8 cellular contexts compared by ENCODE assay signal in the genomic region with DNA sequence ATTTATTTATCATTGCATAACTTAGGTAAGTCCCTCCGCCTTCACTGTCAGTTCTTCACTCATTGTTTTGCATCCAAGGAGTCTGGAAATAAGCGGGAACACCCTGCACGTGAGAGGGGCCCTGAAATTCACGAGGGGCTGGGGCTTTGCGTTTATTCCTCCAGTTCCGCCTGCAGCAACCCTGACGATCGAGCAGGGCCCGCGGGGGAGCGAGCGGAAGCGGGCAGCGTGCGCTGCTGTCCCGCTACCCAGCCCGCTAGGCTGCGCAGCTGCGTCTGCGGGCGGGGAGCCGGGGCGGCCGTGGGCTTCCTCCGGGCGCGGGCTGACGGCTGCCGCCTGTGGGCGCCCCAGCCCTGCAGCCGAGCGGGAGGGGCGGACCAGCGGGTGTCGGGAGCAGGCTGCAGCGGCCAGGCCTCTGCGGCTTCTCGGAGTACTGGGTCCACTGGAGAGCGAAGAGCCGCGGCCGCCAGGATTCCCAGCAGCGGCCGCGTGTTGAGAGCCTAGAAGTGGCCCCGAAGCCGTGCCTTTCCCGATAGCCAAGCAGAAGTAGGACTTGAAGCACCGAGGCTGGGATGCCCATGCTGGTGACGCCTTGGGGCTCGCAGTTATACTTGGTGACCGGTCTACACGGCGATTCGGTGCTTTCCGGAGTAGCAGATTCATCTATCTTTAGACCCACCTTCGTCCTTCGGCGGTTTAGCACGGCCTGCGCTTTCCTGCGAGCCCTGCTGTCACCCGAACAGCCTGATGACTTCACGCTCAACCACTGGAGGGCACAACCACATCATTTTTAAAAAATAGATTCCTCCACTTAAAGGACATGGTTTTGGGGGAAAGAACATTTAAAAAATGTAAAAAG. TPM values are rescaled to one million over a fixed set of nuclear protein-coding genes. Genes with fewer than 3 reads are reported as not detected.
DNase-seq lines count a peak whose midpoint lies in the region; ATAC-seq lines count a peak whose summit lies in the region.

No MANE protein-coding gene starts in this region.

- ATAC-seq in HG02970 (IDR thresholded peaks at IDR 0.05; ENCODE audit: low FRiP score, unreplicated experiment) = peak; percentile 70

- peak; percentile 28 for DNase-seq in NCI-H2029 (lab: John Stamatoyannopoulos, UW)
- DNase-seq in NCI-H2029 treated with DMSO at 0.1 percent for 48 hours (lab: John Stamatoyannopoulos, UW) = no peak
- peak; percentile 72 for DNase-seq in NCI-H2171 treated with DMSO at 0.1 percent for 48 hours (lab: John Stamatoyannopoulos, UW)
- peak; percentile 61 for DNase-seq in activated CD4-positive, CD25-positive, alpha-beta regulatory T cell treated with anti-CD3 and anti-CD28 coated beads, Interleukin-2, amount 50 U/mL, for 72 hours
- DNase-seq in cerebellum (ENCODE audit: low spot score) = peak; percentile 45
- peak; percentile 72 for DNase-seq in kidney glomerular epithelial cell (lab: John Stamatoyannopoulos, UW)
- DNase-seq in stimulated activated CD4-positive, alpha-beta T cell treated with anti-CD3 and anti-CD28 coated beads, Interleukin-1b, Interleukin-23, amount 100 ng/mL, for 24 hours (ENCODE audit: low read depth in 4 of 4, low spot score in 1 of 4) = peak; percentile 26 to 43 (median 34)

RNA-seq across cellular contexts. Expression of a gene that starts 32.9 kb away (rescaled TPM):
- 103 TPM for total RNA-seq in cerebellum
